ENCODE assay signal across 22 cellular contexts in the genomic region with DNA sequence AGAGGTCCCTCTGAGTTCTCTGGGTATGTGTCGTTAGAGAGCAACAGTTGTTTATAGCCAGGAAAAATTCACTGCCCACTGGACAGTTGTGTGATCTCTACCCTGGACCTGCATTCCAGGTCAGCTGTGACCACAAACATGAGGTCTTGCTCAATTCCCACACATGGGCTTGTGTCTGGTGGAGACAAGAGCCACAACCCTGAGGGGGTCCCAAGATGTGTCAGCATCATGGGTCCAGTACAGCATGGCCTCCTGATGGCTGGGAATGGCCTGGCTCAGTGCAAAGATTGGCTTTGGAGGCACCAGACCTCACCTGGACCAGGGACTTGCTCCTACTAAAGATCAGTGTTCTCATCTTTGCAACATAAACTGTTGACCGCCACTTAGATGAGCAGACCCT.
"Had no signal": no experiment of that assay in that cellular context is flagged by ENCODE, and none has a peak within 500 bp of the region (broad histone marks: within the 10 kb centered on the region; RNA-seq: fewer than 3 reads in every experiment).

No MANE protein-coding gene starts in this region.

- H3K4me3 Mint-ChIP-seq: activated CD8-positive, alpha-beta T cell treated with anti-CD3 and anti-CD28 coated beads for 36 hours; activated naive CD4-positive, alpha-beta T cell treated with anti-CD3 and anti-CD28 coated beads, Interleukin-2, amount 50 U/mL, for 24 hours; activated T-cell treated with anti-CD3 and anti-CD28 coated beads, Interleukin-2, amount 50 U/mL, for 24 hours; activated T-helper 1 cell treated with anti-CD3 and anti-CD28 coated beads, Interleukin-12 subunit alpha, Interleukin-12 subunit beta, Interleukin-2, Interleukin-4 antibody, amounts not matched to agents 30 ng/mL and 10 ng/mL and 1 ng/mL, durations not matched to agents 14 hours and 24 hours and 36 hours; central memory CD8-positive, alpha-beta T cell; T-helper 1 cell treated with Interleukin-12 subunit alpha and Interleukin-12 subunit beta and Interleukin-4 antibody, amounts not matched to agents 30 μg/mL and 1 μg/mL, for 36 hours had no signal

- H3K36me3 ChIP-seq: ascending aorta, Peyer's patch had no signal

- ATAC-seq: activated CD4-positive, CD25-positive, alpha-beta regulatory T cell treated with anti-CD3 and anti-CD28 coated beads, Interleukin-2, amount 50 U/mL, for 24 hours; body of pancreas had no signal

- H3K9me3 Mint-ChIP-seq: activated CD8-positive, alpha-beta T cell treated with anti-CD3 and anti-CD28 coated beads for 36 hours; activated naive CD4-positive, alpha-beta T cell treated with anti-CD3 and anti-CD28 coated beads, Interleukin-2, amount 50 U/mL, for 24 hours; activated T-cell treated with anti-CD3 and anti-CD28 coated beads, Interleukin-2, amount 50 U/mL, for 24 hours; activated T-helper 1 cell treated with anti-CD3 and anti-CD28 coated beads, Interleukin-12 subunit alpha, Interleukin-12 subunit beta, Interleukin-2, Interleukin-4 antibody, amounts not matched to agents 30 ng/mL and 10 ng/mL and 1 ng/mL, durations not matched to agents 14 hours and 24 hours and 36 hours; central memory CD8-positive, alpha-beta T cell; T-helper 1 cell treated with Interleukin-12 subunit alpha and Interleukin-12 subunit beta and Interleukin-4 antibody, amounts not matched to agents 30 μg/mL and 1 μg/mL, for 36 hours had no signal

- DNase-seq: activated CD4-positive, alpha-beta T cell treated with anti-CD3 and anti-CD28 coated beads for 4 hours; activated effector memory CD4-positive, alpha-beta T cell treated with Interleukin-2 at 50 U/mL for 16 hours; activated naive CD4-positive, alpha-beta T cell; activated T-cell treated with anti-CD3 and anti-CD28 coated beads, Interleukin-2, amount 50 U/mL, for 24 hours; body of pancreas; NCI-H1048; NCI-H1694; NCI-H2029; NCI-H2107; NCI-H345; NCI-H510A; NCI-H526 treated with DMSO at 0.1 percent for 48 hours; NCI-H82; SHP77 treated with DMSO at 0.1 percent for 48 hours had no signal

- H3K9me3 ChIP-seq: ascending aorta, body of pancreas, Peyer's patch had no signal

- H3K4me3 ChIP-seq: ascending aorta, body of pancreas, Peyer's patch had no signal

- H3K4me1 ChIP-seq: ascending aorta, body of pancreas, Peyer's patch had no signal

- H3K27ac Mint-ChIP-seq: activated CD8-positive, alpha-beta T cell treated with anti-CD3 and anti-CD28 coated beads for 36 hours; activated naive CD4-positive, alpha-beta T cell treated with anti-CD3 and anti-CD28 coated beads, Interleukin-2, amount 50 U/mL, for 24 hours; activated T-cell treated with anti-CD3 and anti-CD28 coated beads, Interleukin-2, amount 50 U/mL, for 24 hours; activated T-helper 1 cell treated with anti-CD3 and anti-CD28 coated beads, Interleukin-12 subunit alpha, Interleukin-12 subunit beta, Interleukin-2, Interleukin-4 antibody, amounts not matched to agents 30 ng/mL and 10 ng/mL and 1 ng/mL, durations not matched to agents 14 hours and 24 hours and 36 hours had no signal

- H3K27me3 Mint-ChIP-seq: activated CD8-positive, alpha-beta T cell treated with anti-CD3 and anti-CD28 coated beads for 36 hours; activated naive CD4-positive, alpha-beta T cell treated with anti-CD3 and anti-CD28 coated beads, Interleukin-2, amount 50 U/mL, for 24 hours; activated T-cell treated with anti-CD3 and anti-CD28 coated beads, Interleukin-2, amount 50 U/mL, for 24 hours had no signal

- H3K27ac ChIP-seq: ascending aorta, body of pancreas, Peyer's patch had no signal

- H3K36me3 Mint-ChIP-seq: activated naive CD4-positive, alpha-beta T cell treated with anti-CD3 and anti-CD28 coated beads, Interleukin-2, amount 50 U/mL, for 24 hours had no signal

- H3K27me3 ChIP-seq: ascending aorta, body of pancreas, Peyer's patch had no signal
